In genomic region chr18:57113783-57114465, GRCh38 we compare ENCODE assay signal across 28 cellular contexts. TPM values are rescaled to one million over a fixed set of nuclear protein-coding genes. Genes with fewer than 3 reads are reported as not detected.
A peak's percentile ranks its signal among the peaks of the same experiment; 100 is the strongest.
DNase-seq lines count a peak whose midpoint lies in the region; ATAC-seq, FAIRE-seq and TF ChIP-seq lines count a peak whose summit lies in the region.
"Had no signal": no experiment of that assay in that cellular context is flagged by ENCODE, and none has a peak within 500 bp of the region (broad histone marks: within the 10 kb centered on the region; RNA-seq: fewer than 3 reads in every experiment).

No MANE protein-coding gene starts in this region.

- no peaks in the 10 kb centered on the region for H3K9me3 Mint-ChIP-seq in GM23338
- H3K9me3 Mint-ChIP-seq in stimulated activated memory B cell treated with anti-CD40 and anti-IgM and Interleukin-4, amounts not matched to agents 10 μg/mL and 1 μg/mL and 100 μg/mL, for 72 hours: peaks cover 2% of the 10 kb centered on the region

- 0 out of 2 replicates have a peak, but pooled peaks cover 14% of the 10 kb centered on the region for H3K9me2 ChIP-seq in GM23338 (ENCODE audit: insufficient read depth)

- no peak overlapping the region for H3K4me3 ChIP-seq in GM23338
- H3K4me3 ChIP-seq: A549, K562, SJCRH30 had no signal

- FAIRE-seq in GM12892 (lab: Jason Lieb, UNC): no peak
- FAIRE-seq: A549, G401.6, HTR-8/SVneo, K562 had no signal

- ATAC-seq in GM23338 (no peak), GM18909 (IDR thresholded peaks at IDR 0.05; ENCODE audit: poor library complexity, unreplicated experiment) (no peak)
- ATAC-seq in stimulated activated memory B cell treated with anti-CD40 and anti-IgM and Interleukin-4, amounts not matched to agents 10 μg/mL and 1 μg/mL and 100 μg/mL, for 72 hours: no peak
- ATAC-seq: A549, K562, PC-3, Right ventricle myocardium inferior, SK-N-SH treated with all-trans-retinoic acid at 6 μM for 48 hours had no signal

- no peaks in the 10 kb centered on the region for H3K36me3 Mint-ChIP-seq in GM23338 (ENCODE audit: low read depth)
- H3K36me3 Mint-ChIP-seq in stimulated activated memory B cell treated with anti-CD40 and anti-IgM and Interleukin-4, amounts not matched to agents 10 μg/mL and 1 μg/mL and 100 μg/mL, for 72 hours: no peaks in the 10 kb centered on the region
- H3K36me3 Mint-ChIP-seq: CD4-positive, alpha-beta memory T cell had no signal

- H3K27ac Mint-ChIP-seq in GM23338: no peak overlapping the region
- no peak overlapping the region for H3K27ac Mint-ChIP-seq in stimulated activated memory B cell treated with anti-CD40 and anti-IgM and Interleukin-4, amounts not matched to agents 10 μg/mL and 1 μg/mL and 100 μg/mL, for 72 hours
- H3K27ac Mint-ChIP-seq: CD4-positive, alpha-beta memory T cell had no signal

- no peak overlapping the region for H3K4me3 Mint-ChIP-seq in GM23338
- H3K4me3 Mint-ChIP-seq in stimulated activated memory B cell treated with anti-CD40 and anti-IgM and Interleukin-4, amounts not matched to agents 10 μg/mL and 1 μg/mL and 100 μg/mL, for 72 hours: no peak overlapping the region
- H3K4me3 Mint-ChIP-seq: CD4-positive, alpha-beta memory T cell had no signal

- intact Hi-C loops in head of caudate nucleus (cut with DNase I): no loop called here

- no peaks in the 10 kb centered on the region for H3F3A ChIP-seq in GM23338 (replicated peaks; ENCODE audit: low read depth)

- TF ChIP-seq POLR2A in GM12892 (IDR thresholded peaks at IDR 0.05; ENCODE audit: low read depth, low read length): no peak

- H3K4me1 Mint-ChIP-seq in GM23338: 0 out of 3 replicates have a peak, but pooled peaks cover 3% of the 10 kb centered on the region
- H3K4me1 Mint-ChIP-seq in stimulated activated memory B cell treated with anti-CD40 and anti-IgM and Interleukin-4, amounts not matched to agents 10 μg/mL and 1 μg/mL and 100 μg/mL, for 72 hours: no peaks in the 10 kb centered on the region
- H3K4me1 Mint-ChIP-seq: CD4-positive, alpha-beta memory T cell had no signal

- DNase-seq in GM23338 (ENCODE audit: low spot score) (no peak), NCI-H69 (lab: John Stamatoyannopoulos, UW) (peak; percentile 60), head of caudate nucleus (peak in 35 of 42 donors; percentile 5 to 71 (median 37)), pons (ENCODE audit: low spot score) (peak; percentile 7), SW480 (ENCODE audit: low spot score) (no peak), GM12892 (ENCODE audit: insufficient read length) (no peak)
- DNase-seq: AML-193; CD4-positive, alpha-beta memory T cell; COR-L47; H7; Kasumi-1; NCI-H1092 treated with DMSO at 0.1 percent for 48 hours; NCI-H1694; NCI-H2029 treated with DMSO at 0.1 percent for 48 hours; NCI-H345; NCI-H510A treated with DMSO at 0.1 percent for 48 hours; NCI-H748 treated with DMSO at 0.1 percent for 48 hours; PC-3; SJCRH30 had no signal

- peaks cover 3% of the 10 kb centered on the region for H3K27me3 Mint-ChIP-seq in GM23338 (ENCODE audit: insufficient read depth, low read depth, poor library complexity)
- peaks cover 29% of the 10 kb centered on the region for H3K27me3 Mint-ChIP-seq in stimulated activated memory B cell treated with anti-CD40 and anti-IgM and Interleukin-4, amounts not matched to agents 10 μg/mL and 1 μg/mL and 100 μg/mL, for 72 hours

- no peaks in the 10 kb centered on the region for H3K79me2 ChIP-seq in GM23338 (replicated peaks; ENCODE audit: insufficient read depth)

- no peaks in the 10 kb centered on the region for H4K20me1 ChIP-seq in GM23338 (replicated peaks; ENCODE audit: insufficient read depth)

- H3K36me3 ChIP-seq in GM23338 (ENCODE audit: insufficient read depth): no peaks in the 10 kb centered on the region
- H3K36me3 ChIP-seq: SJCRH30 had no signal

- no peaks in the 10 kb centered on the region for H3K27me3 ChIP-seq in GM23338 (ENCODE audit: insufficient read depth)
- H3K27me3 ChIP-seq: SJCRH30 had no signal

- no peak overlapping the region for H3K4me2 ChIP-seq in GM23338
- H3K4me2 ChIP-seq: A549 had no signal

- H2AFZ ChIP-seq in GM23338: peak overlapping the region; percentile 32; the same call in 1 of the 2 replicates

- H3K27ac ChIP-seq in GM23338 (ENCODE audit: low read depth): no peak overlapping the region
- H3K27ac ChIP-seq: A549, SJCRH30 had no signal

- no peaks in the 10 kb centered on the region for H3K4me1 ChIP-seq in GM23338 (ENCODE audit: insufficient read depth)
- H3K4me1 ChIP-seq: A549, SJCRH30 had no signal

- no peak for TF ChIP-seq CTCF in GM23338 (conservative IDR thresholded peaks at IDR 0.05; ENCODE audit: low read depth in 2 of 2)

TF ChIP-seq in GM23338, 12 proteins besides CTCF, POLR2A, EP300 and RAD21:
- no peak for TF ChIP-seq ETS1 (IDR thresholded peaks at IDR 0.05)
- TF ChIP-seq NANOG (IDR thresholded peaks at IDR 0.05; ENCODE audit: borderline replicate concordance): no peak
- no peak for TF ChIP-seq EZH2phosphoT487 (IDR thresholded peaks at IDR 0.05; ENCODE audit: unreplicated experiment)
- TF ChIP-seq POLR2AphosphoS5 (IDR thresholded peaks at IDR 0.05; ENCODE audit: low read depth): no peak
- TF ChIP-seq EZH2 (IDR thresholded peaks at IDR 0.05; ENCODE audit: low read depth, unreplicated experiment): no peak
- no peak for TF ChIP-seq ZNF114 (CRISPR knock-in tag; IDR thresholded peaks at IDR 0.05)
- no peak for TF ChIP-seq CREB1 (CRISPR knock-in tag; IDR thresholded peaks at IDR 0.05; ENCODE audit: low read depth)
- TF ChIP-seq ZNF331 (CRISPR knock-in tag; IDR thresholded peaks at IDR 0.05; ENCODE audit: low read depth): no peak
- no peak for TF ChIP-seq JUNB (IDR thresholded peaks at IDR 0.05; ENCODE audit: unreplicated experiment)
TF ChIP-seq in GM23338: peak in this region for 0.

RNA-seq across cellular contexts. Expression of gene BOD1L2, which starts 33.0 kb away (rescaled TPM):
- total RNA-seq in GM23338 (2014; rRNA removed; shearing (Covaris generic)): not detected in 2 replicates
- 0.11 TPM in 1 of 2 replicates, not detected in the other for polyA plus RNA-seq in GM23338 (2016; fragmentation: Nextera tagmentation; extraction: Ambion mirVana)
- not detected for polyA plus RNA-seq in GM12892 (2012; ENCODE audit: missing spikeins)
- total RNA-seq: CD4-positive, alpha-beta memory T cell; K562; M059J; PC-3; Right ventricle myocardium inferior; SJCRH30 had no signal
- polyA plus RNA-seq: A549; CD4-positive, alpha-beta memory T cell had no signal

Comparison
In these comparisons a context has a peak if more than half of its experiments do, and no peak if none do; other contexts are left out.
1. DNase-seq: peak in NCI-H69 (single experiment), head of caudate nucleus (35 of 42) and pons (single experiment); none in GM23338 (single experiment), SW480 (single experiment) and GM12892 (single experiment).